In genomic region chr10:77827383-77827782, GRCh38 we compare ENCODE assay signal across 2 cellular contexts.
TF ChIP-seq lines count a peak whose summit lies in the region.

No MANE protein-coding gene starts in this region.

TF ChIP-seq in IMR-90, 13 proteins besides CTCF, POLR2A, EP300 and RAD21:
- TF ChIP-seq NFE2L2 (IDR thresholded peaks at IDR 0.05; ENCODE audit: low read depth, low read length) (peak; percentile 70), USF2 (IDR thresholded peaks at IDR 0.05; ENCODE audit: low read depth, low read length) (no peak)

TF ChIP-seq in WTC11, 78 proteins besides CTCF, POLR2A, EP300 and RAD21:
- TF ChIP-seq MYBL2 (CRISPR knock-in tag; IDR thresholded peaks at IDR 0.05), result no peak
- TF ChIP-seq MLX (CRISPR knock-in tag; IDR thresholded peaks at IDR 0.05), result no peak
- no peak for TF ChIP-seq ARID4B (CRISPR knock-in tag; IDR thresholded peaks at IDR 0.05; ENCODE audit: borderline replicate concordance)
- TF ChIP-seq RORB (CRISPR knock-in tag; IDR thresholded peaks at IDR 0.05), result no peak
- no peak for TF ChIP-seq SOX15 (CRISPR knock-in tag; IDR thresholded peaks at IDR 0.05)
- no peak for TF ChIP-seq GABPB1 (CRISPR knock-in tag; IDR thresholded peaks at IDR 0.05)
- TF ChIP-seq, protein P1, sequence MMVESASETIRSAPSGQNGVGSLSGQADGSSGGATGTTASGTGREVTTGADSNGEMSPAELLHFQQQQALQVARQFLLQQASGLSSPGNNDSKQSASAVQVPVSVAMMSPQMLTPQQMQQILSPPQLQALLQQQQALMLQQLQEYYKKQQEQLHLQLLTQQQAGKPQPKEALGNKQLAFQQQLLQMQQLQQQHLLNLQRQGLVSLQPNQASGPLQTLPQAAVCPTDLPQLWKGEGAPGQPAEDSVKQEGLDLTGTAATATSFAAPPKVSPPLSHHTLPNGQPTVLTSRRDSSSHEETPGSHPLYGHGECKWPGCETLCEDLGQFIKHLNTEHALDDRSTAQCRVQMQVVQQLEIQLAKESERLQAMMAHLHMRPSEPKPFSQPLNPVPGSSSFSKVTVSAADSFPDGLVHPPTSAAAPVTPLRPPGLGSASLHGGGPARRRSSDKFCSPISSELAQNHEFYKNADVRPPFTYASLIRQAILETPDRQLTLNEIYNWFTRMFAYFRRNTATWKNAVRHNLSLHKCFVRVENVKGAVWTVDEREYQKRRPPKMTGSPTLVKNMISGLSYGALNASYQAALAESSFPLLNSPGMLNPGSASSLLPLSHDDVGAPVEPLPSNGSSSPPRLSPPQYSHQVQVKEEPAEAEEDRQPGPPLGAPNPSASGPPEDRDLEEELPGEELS (CRISPR knock-in tag; IDR thresholded peaks at IDR 0.05), result no peak
- TF ChIP-seq ZNF416 (CRISPR knock-in tag; IDR thresholded peaks at IDR 0.05), result no peak
